Comparison of ENCODE assay signal across 13 cellular contexts in the genomic region with DNA sequence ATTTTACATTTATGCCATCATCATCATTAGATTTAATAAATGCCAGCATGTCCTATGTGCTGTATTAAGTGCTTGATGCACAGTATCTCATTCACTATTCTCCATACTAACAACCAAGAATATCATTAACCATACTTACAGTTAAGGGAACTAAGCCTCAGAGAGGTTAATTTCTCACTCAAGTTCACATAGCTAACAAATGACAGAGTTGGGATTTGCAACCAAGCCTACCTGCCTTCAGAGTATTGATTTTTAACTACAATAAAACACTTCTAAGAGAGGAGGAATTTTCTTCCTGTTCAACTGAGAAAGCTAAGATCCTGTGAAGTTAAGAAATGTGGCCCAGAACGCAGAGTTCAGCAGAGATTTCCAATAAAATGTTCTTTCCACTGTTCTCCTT.
"Had no signal": no experiment of that assay in that cellular context is flagged by ENCODE, and none has a peak within 500 bp of the region (broad histone marks: within the 10 kb centered on the region; RNA-seq: fewer than 3 reads in every experiment).

No MANE protein-coding gene starts in this region.

- H3K27ac Mint-ChIP-seq: natural killer cell; stimulated activated effector memory CD8-positive, alpha-beta T cell treated with anti-CD3 and anti-CD28 coated beads, Interleukin-12 subunit alpha, Interleukin-12 subunit beta, amount 100 ng/mL, for 72 hours had no signal

- H3K9me3 Mint-ChIP-seq: natural killer cell; stimulated activated effector memory CD8-positive, alpha-beta T cell treated with anti-CD3 and anti-CD28 coated beads, Interleukin-12 subunit alpha, Interleukin-12 subunit beta, amount 100 ng/mL, for 72 hours had no signal

- ATAC-seq: heart left ventricle; natural killer cell; stimulated activated effector memory CD8-positive, alpha-beta T cell treated with anti-CD3 and anti-CD28 coated beads, Interleukin-12 subunit alpha, Interleukin-12 subunit beta, amount 100 ng/mL, for 72 hours; stimulated activated naive CD8-positive, alpha-beta T cell treated with anti-CD3 and anti-CD28 coated beads, Interleukin-15, Interleukin-2, amounts not matched to agents 100 U/mL and 50 U/mL, for 24 hours had no signal

- H3K27me3 ChIP-seq: heart left ventricle, right atrium auricular region, transverse colon had no signal

- H3K9me3 ChIP-seq: heart left ventricle, right atrium auricular region, transverse colon had no signal

- H3K36me3 ChIP-seq: heart left ventricle, right atrium auricular region, transverse colon had no signal

- H3K4me3 Mint-ChIP-seq: natural killer cell; neural crest cell; stimulated activated effector memory CD8-positive, alpha-beta T cell treated with anti-CD3 and anti-CD28 coated beads, Interleukin-12 subunit alpha, Interleukin-12 subunit beta, amount 100 ng/mL, for 72 hours had no signal

- H3K27ac ChIP-seq: right atrium auricular region had no signal

- DNase-seq: cerebellar nuclear complex; dermis blood vessel endothelial cell; erythroblast; heart left ventricle; hippocampal formation; natural killer cell; stimulated activated CD4-positive, alpha-beta T cell treated with anti-CD3 and anti-CD28 coated beads, Interleukin-4, amount 100 ng/mL, for 1 hour; stimulated activated CD8-positive, alpha-beta memory T cell treated with anti-CD3 and anti-CD28 coated beads, Interleukin-4, amount 100 ng/mL, for 48 hours; stimulated activated naive CD8-positive, alpha-beta T cell treated with anti-CD3 and anti-CD28 coated beads, Interleukin-15, Interleukin-2, amounts not matched to agents 100 U/mL and 50 U/mL, for 24 hours; transverse colon had no signal

- H3K4me3 ChIP-seq: heart left ventricle, right atrium auricular region, transverse colon had no signal

- H3K4me1 ChIP-seq: right atrium auricular region had no signal

- H3K4me1 Mint-ChIP-seq: natural killer cell; stimulated activated effector memory CD8-positive, alpha-beta T cell treated with anti-CD3 and anti-CD28 coated beads, Interleukin-12 subunit alpha, Interleukin-12 subunit beta, amount 100 ng/mL, for 72 hours had no signal

- H3K36me3 Mint-ChIP-seq: natural killer cell; stimulated activated effector memory CD8-positive, alpha-beta T cell treated with anti-CD3 and anti-CD28 coated beads, Interleukin-12 subunit alpha, Interleukin-12 subunit beta, amount 100 ng/mL, for 72 hours had no signal
